Comparison of ENCODE assay signal across 8 cellular contexts in the genomic region with DNA sequence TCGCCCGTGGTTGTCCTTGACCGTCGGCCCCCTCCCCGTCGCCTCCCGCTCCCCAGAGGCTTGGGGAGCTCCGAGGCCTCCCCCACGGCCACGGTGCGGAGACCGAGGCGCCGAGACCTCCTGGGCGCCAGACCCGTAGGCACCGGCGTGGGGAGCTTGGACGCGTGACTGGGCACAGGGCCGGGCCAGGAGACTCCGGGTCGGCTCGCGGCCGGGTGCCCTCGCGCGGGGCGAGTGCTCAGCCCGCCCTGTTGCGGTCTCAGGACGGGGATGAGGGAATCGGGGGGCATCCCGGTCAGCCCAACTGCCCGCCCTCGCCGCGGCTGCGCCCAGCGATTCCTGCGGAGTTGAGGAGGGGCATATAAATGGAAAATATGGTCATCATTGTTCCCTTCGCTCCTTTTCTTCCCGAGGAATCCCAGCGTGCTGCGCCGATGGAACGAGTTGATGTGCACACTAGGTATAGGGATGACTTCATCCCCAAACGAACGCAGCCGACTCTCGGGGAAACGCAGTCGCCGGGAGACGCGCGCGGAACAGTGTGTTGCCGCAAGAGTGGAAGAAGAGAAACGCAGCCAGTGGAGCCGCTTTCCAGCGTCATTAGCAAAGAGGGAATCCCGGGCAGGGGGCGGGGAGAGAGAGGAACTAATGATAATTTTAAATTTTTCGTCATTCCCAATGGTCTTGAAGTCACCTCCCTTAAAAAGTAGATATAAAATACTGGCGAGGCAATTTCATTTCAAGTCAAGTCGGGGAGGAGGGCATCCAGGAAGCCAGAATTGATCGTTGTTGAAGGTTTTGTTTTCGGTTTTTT. TPM values are rescaled to one million over a fixed set of nuclear protein-coding genes. Genes with fewer than 3 reads are reported as not detected.
A peak's percentile ranks its signal among the peaks of the same experiment; 100 is the strongest.
DNase-seq lines count a peak whose midpoint lies in the region; ATAC-seq and TF ChIP-seq lines count a peak whose summit lies in the region.

No MANE protein-coding gene starts in this region.

- H3K36me3 Mint-ChIP-seq in osteocyte (ENCODE audit: unreplicated experiment): no peaks in the 10 kb centered on the region

- intact Hi-C loops in left cardiac atrium (cut with DNase I): loop anchor here in 1 of 2 donors (5.0 kb wide), 1 partner anchor 114 kb away; no protein-coding TSS in a partner anchor

- H3K9ac ChIP-seq in ES-I3 (ENCODE audit: low read depth, low read length): peak overlapping the region; percentile 81

- peak overlapping the region; percentile 100 for H3K4me3 Mint-ChIP-seq in osteocyte (ENCODE audit: unreplicated experiment)

- H3K27ac Mint-ChIP-seq in osteocyte (ENCODE audit: unreplicated experiment): peak overlapping the region; percentile 100

- no peaks in the 10 kb centered on the region for H3K36me3 ChIP-seq in ES-I3 (ENCODE audit: insufficient read depth, low read length)

- no peaks in the 10 kb centered on the region for H3K9me3 Mint-ChIP-seq in osteocyte (ENCODE audit: unreplicated experiment)

- peaks cover 64% of the 10 kb centered on the region for H3K4me1 Mint-ChIP-seq in osteocyte (ENCODE audit: unreplicated experiment)

- H3K27me3 Mint-ChIP-seq in osteocyte (ENCODE audit: unreplicated experiment): no peaks in the 10 kb centered on the region

- H3K4me1 ChIP-seq in ES-I3 (ENCODE audit: insufficient read depth, low read length): peaks cover 8% of the 10 kb centered on the region

- DNase-seq in NCI-H82 (lab: John Stamatoyannopoulos, UW): peak; percentile 81
- peak; percentile 70 for DNase-seq in amniotic stem cell (lab: John Stamatoyannopoulos, UW)
- peak; percentile 77 for DNase-seq in left cardiac atrium
- DNase-seq in osteocyte (ENCODE audit: extremely low spot score, unreplicated experiment): peak; percentile 88
- no peak for DNase-seq in T-helper 9 cell

- ATAC-seq in HG02870 (IDR thresholded peaks at IDR 0.05; ENCODE audit: unreplicated experiment): peak; percentile 21
- peak; percentile 43 to 62 for ATAC-seq in left cardiac atrium
- no peak for ATAC-seq in HG03521 (IDR thresholded peaks at IDR 0.05; ENCODE audit: unreplicated experiment)

- H3K9me3 ChIP-seq in ES-I3 (ENCODE audit: control insufficient read depth, insufficient read depth, low read length): no peaks in the 10 kb centered on the region

- TF ChIP-seq CTCF in osteocyte (IDR thresholded peaks at IDR 0.05): no peak

RNA-seq across cellular contexts. Expression of a gene that starts 0.7 kb away (rescaled TPM):
- total RNA-seq in left cardiac atrium (10 to 100 TPM; 73.4 to 79.0 TPM), osteocyte (232 and 233 TPM in 2 replicates)
